8 cellular contexts compared by ENCODE assay signal in the genomic region with DNA sequence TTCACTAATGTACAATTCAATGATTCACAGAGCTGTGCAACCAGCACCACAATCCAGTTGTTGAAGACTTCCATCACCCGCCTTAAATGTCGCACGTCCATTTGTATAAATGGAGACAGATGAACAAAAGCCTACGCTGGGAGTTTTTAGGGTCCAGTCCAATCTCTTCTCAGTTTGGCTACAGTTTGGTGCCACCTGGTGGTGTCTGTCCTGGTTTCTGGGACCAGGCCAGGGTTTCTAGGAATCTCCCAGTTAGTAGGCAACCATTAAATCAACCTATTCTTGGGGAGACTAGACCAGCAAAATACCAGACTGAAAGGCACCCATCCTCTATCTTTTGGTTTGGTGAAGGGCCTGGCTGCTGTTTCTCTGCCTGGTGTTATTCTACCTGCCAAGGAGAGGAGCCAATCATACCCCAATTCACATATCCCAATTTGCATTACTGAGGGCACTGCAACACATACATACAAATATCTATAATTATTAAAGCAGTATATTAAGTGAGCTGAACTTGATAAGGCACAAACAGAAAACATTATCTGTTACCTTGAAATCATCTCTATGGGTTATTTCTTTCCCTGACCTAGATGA. TPM values are rescaled to one million over a fixed set of nuclear protein-coding genes. Genes with fewer than 3 reads are reported as not detected.
DNase-seq lines count a peak whose midpoint lies in the region; ATAC-seq, FAIRE-seq and TF ChIP-seq lines count a peak whose summit lies in the region.

No MANE protein-coding gene starts in this region.

- no peaks in the 10 kb centered on the region for H3K27me3 ChIP-seq in pancreas

- TF ChIP-seq CTCF in fibroblast of pulmonary artery (IDR thresholded peaks at IDR 0.05; ENCODE audit: low read length, missing control alignments) (peak; percentile 67), pancreas (IDR thresholded peaks at IDR 0.05) (peak; percentile 29 to 50 (median 39))

- H3K4me3 ChIP-seq in fibroblast of pulmonary artery (replicated peaks; ENCODE audit: low read depth, low read length) (no peak overlapping the region), pancreas (no peak overlapping the region)

- no peaks in the 10 kb centered on the region for H3K36me3 ChIP-seq in pancreas

- no peak for ATAC-seq in pancreas
- ATAC-seq in GM18909 (IDR thresholded peaks at IDR 0.05; ENCODE audit: poor library complexity, unreplicated experiment) = no peak

- no peaks in the 10 kb centered on the region for H3K9me3 ChIP-seq in pancreas

- peak; percentile 13 for DNase-seq in activated naive CD4-positive, alpha-beta T cell treated with Interleukin-2 at 50 U/mL for 16 hours
- no peak for DNase-seq in activated naive CD4-positive, alpha-beta T cell (lab: John Stamatoyannopoulos, UW)
- DNase-seq in NCI-H187 treated with DMSO at 0.1 percent for 48 hours (lab: John Stamatoyannopoulos, UW) (peak; percentile 21), UCSD-AML1 (lab: John Stamatoyannopoulos, UW; ENCODE audit: unreplicated experiment) (peak; percentile 55), fibroblast of pulmonary artery (ENCODE audit: low read depth) (peak; percentile 70), pancreas (peak in 5 of 6 donors; percentile 26 to 67 (median 44)), GDM1 (lab: John Stamatoyannopoulos, UW) (no peak)

- no peak overlapping the region for H3K27ac ChIP-seq in pancreas

- no peak for FAIRE-seq in pancreas (lab: Jason Lieb, UNC)

- H3K4me1 ChIP-seq in pancreas = peaks cover 0 to 11% (median 6%) of the 10 kb centered on the region in 3 donors

- intact Hi-C loops in pancreas (cut with DNase I) = no loop called here

- 30 to 32% methylated on average over 4 of the region's 4 CpGs for WGBS in pancreas, 2 donors

RNA-seq across cellular contexts. Expression of gene DDX1, which starts 3.2 kb away (rescaled TPM):
- 10 to 100 TPM; 31.8 to 55.1 (median 43.1) TPM for total RNA-seq in pancreas
- 10 to 100 TPM; 25.5 to 52.6 TPM for polyA plus RNA-seq in pancreas

RNA-seq across cellular contexts. Expression of gene NBAS, which starts 27.3 kb away (rescaled TPM):
- total RNA-seq in pancreas = 10 to 100 TPM; 26.6 to 36.7 (median 31.1) TPM
- polyA plus RNA-seq in pancreas = 10 to 100 TPM; 29.1 to 33.2 TPM

Comparison
In these comparisons a context has a peak if more than half of its experiments do, and no peak if none do; other contexts are left out.
1. DNase-seq: peak in activated naive CD4-positive, alpha-beta T cell treated with Interleukin-2 at 50 U/mL for 16 hours (single experiment), NCI-H187 treated with DMSO at 0.1 percent for 48 hours (single experiment), UCSD-AML1 (single experiment), fibroblast of pulmonary artery (single experiment) and pancreas (5 of 6); none in activated naive CD4-positive, alpha-beta T cell (0 of 4) and GDM1 (single experiment).